In genomic region chr19:33482486-33482885, GRCh38 we compare ENCODE assay signal across 18 cellular contexts.
"Had no signal": no experiment of that assay in that cellular context is flagged by ENCODE, and none has a peak within 500 bp of the region (broad histone marks: within the 10 kb centered on the region; RNA-seq: fewer than 3 reads in every experiment).

No MANE protein-coding gene starts in this region.

- H3K9me3 Mint-ChIP-seq: type B pancreatic cell had no signal

- H3K27me3 Mint-ChIP-seq: memory B cell, type B pancreatic cell had no signal

- H3K4me1 Mint-ChIP-seq: immature natural killer cell, memory B cell, natural killer cell, neural crest cell had no signal

- DNase-seq: cortex of kidney; dorsolateral prefrontal cortex; effector CD8-positive, alpha-beta T cell; erythroblast; immature natural killer cell; left ventricle myocardium inferior; lower lobe of right lung; natural killer cell; ovary; right cardiac atrium; small intestine; stimulated activated CD4-positive, alpha-beta T cell treated with anti-CD3 and anti-CD28 coated beads, Interleukin-12 subunit alpha, Interleukin-12 subunit beta, amount 100 ng/mL, for 4 hours; stimulated activated naive CD4-positive, alpha-beta T cell treated with Interleukin-2 at 50 U/mL for 16 hours had no signal

- ATAC-seq: gastroesophageal sphincter, lower lobe of right lung, natural killer cell, right cardiac atrium had no signal

- H3K27ac ChIP-seq: dorsolateral prefrontal cortex, gastroesophageal sphincter, left ventricle myocardium inferior, lower lobe of right lung, ovary had no signal

- H3K36me3 ChIP-seq: ovary had no signal

- H3K4me3 ChIP-seq: dorsolateral prefrontal cortex, gastroesophageal sphincter, left ventricle myocardium inferior, lower lobe of right lung, ovary had no signal

- H3K27me3 ChIP-seq: dorsolateral prefrontal cortex, gastroesophageal sphincter, ovary had no signal

- H3K9me3 ChIP-seq: ovary had no signal

- H3K4me1 ChIP-seq: gastroesophageal sphincter, lower lobe of right lung had no signal

- H3K27ac Mint-ChIP-seq: immature natural killer cell, memory B cell, mesothelial cell of epicardium, natural killer cell, type B pancreatic cell had no signal

- H3K4me3 Mint-ChIP-seq: immature natural killer cell, memory B cell, mesothelial cell of epicardium, natural killer cell, neural crest cell, type B pancreatic cell had no signal
